In the genomic region with DNA sequence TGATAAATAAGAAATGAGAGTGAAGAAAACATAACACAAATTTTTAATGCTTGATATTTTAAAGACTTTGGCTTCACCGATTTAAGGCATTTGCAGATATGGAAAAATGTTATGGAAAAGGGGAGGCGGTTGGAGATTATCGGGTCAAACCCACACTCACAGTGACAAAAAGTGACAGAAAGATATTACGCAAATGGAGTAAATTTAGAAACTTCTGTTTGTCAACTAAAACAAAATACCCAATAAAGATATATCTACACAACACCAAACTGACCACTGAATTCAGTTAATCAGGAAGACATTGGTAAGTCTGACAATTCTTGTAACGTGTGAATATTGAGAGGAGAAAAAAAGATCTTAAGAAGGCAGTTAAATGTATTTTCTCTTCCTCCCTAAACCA, we compare ENCODE assay signal across 8 cellular contexts. TPM values are rescaled to one million over a fixed set of nuclear protein-coding genes. Genes with fewer than 3 reads are reported as not detected.
DNase-seq lines count a peak whose midpoint lies in the region; ATAC-seq and TF ChIP-seq lines count a peak whose summit lies in the region.

No MANE protein-coding gene starts in this region.

- TF ChIP-seq CTCF in BE2C (IDR thresholded peaks at IDR 0.05; ENCODE audit: low read depth, low read length) (no peak), LNCaP clone FGC (IDR thresholded peaks at IDR 0.05; ENCODE audit: control insufficient read depth, extremely low read depth, insufficient read depth) (no peak), cardiac fibroblast (IDR thresholded peaks at IDR 0.05; ENCODE audit: low read depth, low read length) (no peak), foreskin keratinocyte (conservative IDR thresholded peaks at IDR 0.05) (no peak)

- no peak for ATAC-seq in naive thymus-derived CD8-positive, alpha-beta T cell
- ATAC-seq in GM19452 (IDR thresholded peaks at IDR 0.05; ENCODE audit: unreplicated experiment): no peak
- ATAC-seq in foreskin keratinocyte: no peak

- H3K27ac Mint-ChIP-seq in naive thymus-derived CD8-positive, alpha-beta T cell: peak overlapping the region in 8 of 10 donors; percentile 17 to 96 (median 64)

- peak overlapping the region; percentile 97; the same call in 1 of the 2 replicates for H3K4me3 ChIP-seq in BE2C (ENCODE audit: low read depth, low read length)
- H3K4me3 ChIP-seq in LNCaP clone FGC (ENCODE audit: low read depth, low read length): peak overlapping the region; percentile 95; the same call in 1 of the 2 replicates
- peak overlapping the region; percentile 90 to 98 for H3K4me3 ChIP-seq in cardiac fibroblast (replicated peaks in 1 of 2; ENCODE audit: low read depth in 2 of 2, low read length in 2 of 2)

- H3K4me3 Mint-ChIP-seq in naive thymus-derived CD8-positive, alpha-beta T cell: peak overlapping the region; percentile 23 to 100 (median 82)

- DNase-seq in BE2C (no peak), LNCaP clone FGC (ENCODE audit: low read depth) (no peak), cardiac fibroblast (ENCODE audit: low read depth in 2 of 2) (peak in 1 of 2 donors; percentile 7), iPS-NIHi7 (ENCODE audit: extremely low spot score) (no peak), foreskin keratinocyte (no peak)
- DNase-seq in naive thymus-derived CD8-positive, alpha-beta T cell: no peak
- DNase-seq in stimulated activated CD4-positive, alpha-beta T cell treated with anti-CD3 and anti-CD28 coated beads, Interleukin-12 subunit alpha, Interleukin-12 subunit beta, amount 100 ng/mL, for 4 hours: no peak

- H3K27ac ChIP-seq in foreskin keratinocyte: no peak overlapping the region

- H3K4me1 ChIP-seq in BE2C (no peaks in the 10 kb centered on the region), foreskin keratinocyte (peaks cover 30% of the 10 kb centered on the region)

- H3K27me3 ChIP-seq in BE2C (no peaks in the 10 kb centered on the region), foreskin keratinocyte (no peaks in the 10 kb centered on the region)

- peaks cover 33 to 85% (median 70%) of the 10 kb centered on the region in 4 donors for H3K4me1 Mint-ChIP-seq in naive thymus-derived CD8-positive, alpha-beta T cell

- H3K36me3 Mint-ChIP-seq in naive thymus-derived CD8-positive, alpha-beta T cell: no peaks in the 10 kb centered on the region

- POLR2A ChIA-PET in naive thymus-derived CD8-positive, alpha-beta T cell (lab: Charles Lee): no interaction called here

- no peaks in the 10 kb centered on the region for H3K9me3 Mint-ChIP-seq in naive thymus-derived CD8-positive, alpha-beta T cell

- no peaks in the 10 kb centered on the region for H3K36me3 ChIP-seq in BE2C

- H3K27me3 Mint-ChIP-seq in naive thymus-derived CD8-positive, alpha-beta T cell: no peaks in the 10 kb centered on the region

- H3K9me3 ChIP-seq in BE2C: no peaks in the 10 kb centered on the region

RNA-seq across cellular contexts. Expression of gene PPP1R12A, which starts 2.5 kb away (rescaled TPM):
- 19.2 TPM for polyA plus RNA-seq in BE2C (2012; ENCODE audit: insufficient read depth, insufficient read length, low read depth)
- 100 to 1,000 TPM; 123 to 133 TPM for total RNA-seq in naive thymus-derived CD8-positive, alpha-beta T cell
- polyA plus RNA-seq in naive thymus-derived CD8-positive, alpha-beta T cell: 10 to 100 TPM; 75.4 to 84.9 (median 77.2) TPM
- 50.1 and 66.2 TPM in 2 replicates for total RNA-seq in foreskin keratinocyte
- polyA plus RNA-seq in foreskin keratinocyte: 10.5 and 11.8 TPM in 2 replicates
